Comparison of ENCODE assay signal across 19 cellular contexts in genomic region chr15:99401971-99402732, GRCh38.
DNase-seq lines count a peak whose midpoint lies in the region; ATAC-seq, FAIRE-seq and TF ChIP-seq lines count a peak whose summit lies in the region.
"Had no signal": no experiment of that assay in that cellular context is flagged by ENCODE, and none has a peak within 500 bp of the region (broad histone marks: within the 10 kb centered on the region; RNA-seq: fewer than 3 reads in every experiment).

No MANE protein-coding gene starts in this region.

- WGBS in heart left ventricle, 4 donors: 61 to 69% (median 64%) methylated on average over 12 to 13 of the region's 13 CpGs
- 66 to 70% (median 68%) methylated on average over 13 of the region's 13 CpGs for WGBS in small intestine, 3 donors
- WGBS in pancreas, 2 donors: 66 to 74% methylated on average over 13 of the region's 13 CpGs

- TF ChIP-seq CTCF in right atrium auricular region (IDR thresholded peaks at IDR 0.05) (no peak), heart left ventricle (IDR thresholded peaks at IDR 0.05) (no peak), mucosa of descending colon (IDR thresholded peaks at IDR 0.05) (no peak), pancreas (IDR thresholded peaks at IDR 0.05) (no peak)

- H3K36me3 ChIP-seq in right atrium auricular region (no peaks in the 10 kb centered on the region), heart left ventricle (no peaks in the 10 kb centered on the region), mucosa of descending colon (ENCODE audit: low read depth) (no peaks in the 10 kb centered on the region), small intestine (ENCODE audit: control insufficient read depth in 2 of 2, insufficient read depth in 2 of 2, low read length in 2 of 2) (no peaks in the 10 kb centered on the region), pancreas (no peaks in the 10 kb centered on the region)
- H3K36me3 ChIP-seq: neutrophil, Peyer's patch had no signal

- no peak for FAIRE-seq in small intestine (lab: Jason Lieb, UNC)
- no peak for FAIRE-seq in pancreas (lab: Jason Lieb, UNC)
- FAIRE-seq: D721Med, islet of Langerhans had no signal

- H3K4me1 ChIP-seq in right atrium auricular region (peaks cover 0 to 15% of the 10 kb centered on the region in 2 donors), heart left ventricle (peaks cover 0 to 18% (median 10%) of the 10 kb centered on the region in 12 donors), mucosa of descending colon (ENCODE audit: low read depth) (peaks cover 6% of the 10 kb centered on the region), small intestine (ENCODE audit: control insufficient read depth in 2 of 2, insufficient read depth in 1 of 2, low read depth in 1 of 2, low read length in 1 of 2) (no peaks in the 10 kb centered on the region), pancreas (peaks cover 0 to 7% (median 0%) of the 10 kb centered on the region in 3 donors)
- H3K4me1 ChIP-seq: Peyer's patch, testis had no signal

- intact Hi-C loops in Right ventricle myocardium inferior (cut with DNase I): no loop called here
- intact Hi-C loops in heart left ventricle (cut with DNase I): loop anchor here in 3 of 10 donors (10.0 kb wide), 3 partner anchors 103 to 303 kb away; partner anchors contain the start of gene MEF2A (in 3 of the 3)
- intact Hi-C loops in mucosa of descending colon (cut with DNase I, micrococcal nuclease): loop anchor here in 1 of 2 donors (10.0 kb wide), 1 partner anchor 303 kb away; no protein-coding TSS in a partner anchor
- intact Hi-C loops in pancreas (cut with DNase I): no loop called here

- ATAC-seq in Right ventricle myocardium inferior (peak; percentile 16), heart left ventricle (peak in 2 of 4 donors; percentile 32 to 34), mucosa of descending colon (peak; percentile 29), GM21717 (IDR thresholded peaks at IDR 0.05; ENCODE audit: unreplicated experiment) (no peak), pancreas (no peak)

- H3K9me3 ChIP-seq in right atrium auricular region: no peaks in the 10 kb centered on the region
- no peaks in the 10 kb centered on the region for H3K9me3 ChIP-seq in heart left ventricle
- no peaks in the 10 kb centered on the region for H3K9me3 ChIP-seq in mucosa of descending colon
- no peaks in the 10 kb centered on the region for H3K9me3 ChIP-seq in small intestine (ENCODE audit: control insufficient read depth, low read depth)
- H3K9me3 ChIP-seq in pancreas: no peaks in the 10 kb centered on the region
- H3K9me3 ChIP-seq: neutrophil, Peyer's patch, testis had no signal

- TF ChIP-seq POLR2A in heart left ventricle (IDR thresholded peaks at IDR 0.05): no peak

- DNase-seq in Right ventricle myocardium inferior (ENCODE audit: missing footprints): no peak
- DNase-seq in right atrium auricular region (ENCODE audit: low spot score): no peak
- no peak for DNase-seq in heart left ventricle
- DNase-seq in mucosa of descending colon: no peak
- no peak for DNase-seq in small intestine
- no peak for DNase-seq in pancreas
- DNase-seq in nucleus accumbens (lab: John Stamatoyannopoulos, UW): no peak
- DNase-seq: activated CD4-positive, alpha-beta T cell treated with anti-CD3 and anti-CD28 coated beads, Interleukin-2, amount 10 ng/mL, durations not matched to agents 7 days and 5 days; anterior cingulate cortex; effector memory CD4-positive, alpha-beta T cell; NCI-H1417 treated with DMSO at 0.1 percent for 48 hours; NCI-H510A; Peyer's patch; stimulated activated CD4-positive, alpha-beta T cell treated with anti-CD3 and anti-CD28 coated beads, Interleukin-12 subunit alpha, Interleukin-12 subunit beta, amount 100 ng/mL, for 4 hours; testis had no signal

- H3K27me3 ChIP-seq in right atrium auricular region: no peaks in the 10 kb centered on the region
- H3K27me3 ChIP-seq in heart left ventricle: no peaks in the 10 kb centered on the region
- no peaks in the 10 kb centered on the region for H3K27me3 ChIP-seq in small intestine (ENCODE audit: control insufficient read depth in 2 of 2, insufficient read depth in 2 of 2, low read length in 2 of 2)
- no peaks in the 10 kb centered on the region for H3K27me3 ChIP-seq in pancreas
- H3K27me3 ChIP-seq: neutrophil, Peyer's patch, testis had no signal

- peak overlapping the region in 1 of 2 donors; percentile 55 for H3K27ac ChIP-seq in right atrium auricular region
- H3K27ac ChIP-seq in heart left ventricle: peak overlapping the region in 11 of 12 donors; percentile 13 to 54 (median 44)
- no peak overlapping the region for H3K27ac ChIP-seq in small intestine (ENCODE audit: low read depth in 1 of 2, low read length in 1 of 2)
- H3K27ac ChIP-seq in pancreas: no peak overlapping the region
- H3K27ac ChIP-seq: neutrophil, Peyer's patch, testis had no signal

- H3K4me3 ChIP-seq in right atrium auricular region (no peak overlapping the region), heart left ventricle (no peak overlapping the region), mucosa of descending colon (no peak overlapping the region), small intestine (ENCODE audit: low read depth in 1 of 2, low read length in 2 of 2) (no peak overlapping the region), pancreas (no peak overlapping the region)
- H3K4me3 ChIP-seq: Peyer's patch, testis had no signal

Comparison
In these comparisons a context has a peak if more than half of its experiments do, and no peak if none do; other contexts are left out.
1. ATAC-seq: peak in Right ventricle myocardium inferior (single experiment) and mucosa of descending colon (single experiment); none in GM21717 (single experiment) and pancreas (0 of 4).
2. H3K27ac ChIP-seq: peak in heart left ventricle (11 of 12); none in small intestine (0 of 2) and pancreas (0 of 4).